Comparison of ENCODE assay signal across 17 cellular contexts in the genomic region with DNA sequence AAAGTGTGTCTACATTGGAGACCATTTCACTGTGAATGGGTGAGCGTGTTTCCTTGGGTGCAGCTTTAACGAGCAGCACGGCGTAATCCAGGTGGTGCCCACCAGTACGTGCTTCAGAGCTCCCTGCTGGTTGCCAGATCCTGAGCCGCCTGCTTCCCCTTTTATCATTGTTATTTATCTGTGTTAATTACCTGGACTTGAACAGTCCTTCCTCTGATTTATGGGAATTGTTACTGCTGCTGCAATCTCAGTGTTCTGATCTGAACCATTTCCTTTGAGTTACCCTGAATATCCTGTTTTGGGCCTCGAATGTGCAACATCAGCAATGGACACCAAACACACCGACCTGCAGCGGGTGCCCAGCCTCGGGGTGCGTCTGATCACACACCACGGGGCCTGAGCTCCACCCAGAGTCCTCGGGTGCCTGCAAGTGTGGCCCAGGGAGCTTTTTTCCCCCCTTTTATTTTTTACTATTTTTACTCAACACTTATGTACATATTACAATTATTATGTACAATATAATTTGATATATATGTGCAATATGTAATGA.
"Had no signal": no experiment of that assay in that cellular context is flagged by ENCODE, and none has a peak within 500 bp of the region (broad histone marks: within the 10 kb centered on the region; RNA-seq: fewer than 3 reads in every experiment).

No MANE protein-coding gene starts in this region.

- ATAC-seq: activated T-cell treated with anti-CD3 and anti-CD28 coated beads, Interleukin-2, amount 50 U/mL, for 72 hours; effector memory CD8-positive, alpha-beta T cell; left colon; stimulated activated naive B cell treated with anti-CD40 and anti-IgM and Interleukin-4, amounts not matched to agents 10 μg/mL and 1 μg/mL and 100 μg/mL, for 72 hours had no signal

- H3K4me1 ChIP-seq: ascending aorta had no signal

- FAIRE-seq: islet of Langerhans had no signal

- DNase-seq: activated CD4-positive, alpha-beta T cell treated with anti-CD3 and anti-CD28 coated beads, Interleukin-2, amount 50 U/mL, for 1 hour; activated CD4-positive, CD25-positive, alpha-beta regulatory T cell treated with anti-CD3 and anti-CD28 coated beads, Interleukin-2, amount 50 U/mL, for 72 hours; activated CD8-positive, alpha-beta memory T cell treated with anti-CD3 and anti-CD28 coated beads for 24 hours; activated CD8-positive, alpha-beta memory T cell treated with anti-CD3 and anti-CD28 coated beads, Interleukin-2, amount 50 U/mL, for 48 hours; activated gamma-delta T cell; activated T-cell treated with anti-CD3 and anti-CD28 coated beads, Interleukin-2, amount 50 U/mL, for 72 hours; effector memory CD8-positive, alpha-beta T cell; hippocampal formation; left colon; mammary epithelial cell; midbrain; nucleus accumbens; sigmoid colon; stimulated activated naive B cell treated with anti-CD40 and anti-IgM and Interleukin-4, amounts not matched to agents 10 μg/mL and 1 μg/mL and 100 μg/mL, for 72 hours had no signal

- H3K27me3 ChIP-seq: ascending aorta, sigmoid colon had no signal

- H3K36me3 ChIP-seq: ascending aorta, sigmoid colon, thoracic aorta had no signal

- H3K27ac ChIP-seq: ascending aorta, sigmoid colon, thoracic aorta had no signal

- H3K9me3 ChIP-seq: ascending aorta, sigmoid colon, thoracic aorta had no signal

- H3K4me3 ChIP-seq: ascending aorta, sigmoid colon, thoracic aorta had no signal
